Comparison of ENCODE assay signal across 8 cellular contexts in the genomic region with DNA sequence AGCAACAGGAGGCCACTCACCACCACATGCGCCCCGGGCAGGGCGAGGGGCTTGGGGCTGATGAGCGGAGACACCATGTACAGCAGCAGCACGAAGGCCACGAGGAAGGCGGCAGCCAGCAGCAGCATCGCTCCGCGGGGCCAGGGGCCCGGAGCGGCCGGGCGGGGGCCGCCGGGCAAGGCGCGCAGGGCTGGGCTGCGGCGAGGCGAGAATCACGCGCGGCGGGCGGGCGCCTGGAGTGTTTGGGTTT. TPM values are rescaled to one million over a fixed set of nuclear protein-coding genes. Genes with fewer than 3 reads are reported as not detected.
A peak's percentile ranks its signal among the peaks of the same experiment; 100 is the strongest.
DNase-seq lines count a peak whose midpoint lies in the region; ATAC-seq and TF ChIP-seq lines count a peak whose summit lies in the region.

A gene with protein sequence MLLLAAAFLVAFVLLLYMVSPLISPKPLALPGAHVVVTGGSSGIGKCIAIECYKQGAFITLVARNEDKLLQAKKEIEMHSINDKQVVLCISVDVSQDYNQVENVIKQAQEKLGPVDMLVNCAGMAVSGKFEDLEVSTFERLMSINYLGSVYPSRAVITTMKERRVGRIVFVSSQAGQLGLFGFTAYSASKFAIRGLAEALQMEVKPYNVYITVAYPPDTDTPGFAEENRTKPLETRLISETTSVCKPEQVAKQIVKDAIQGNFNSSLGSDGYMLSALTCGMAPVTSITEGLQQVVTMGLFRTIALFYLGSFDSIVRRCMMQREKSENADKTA (minus strand): TSS at position 216 of the 250 bp plus-strand sequence. CDS start 88 bp downstream, at position 128.

- H3K4me3 ChIP-seq in mammary epithelial cell (replicated peaks in 1 of 3; ENCODE audit: insufficient read depth in 1 of 3, low read depth in 2 of 3, low read length in 3 of 3) (peak within 1 kb of the TSS; percentile 72 to 92 (median 87)), right lobe of liver (peak within 1 kb of the TSS; percentile 85 to 90 (median 90)), thymus (ENCODE audit: low read length) (peak within 1 kb of the TSS; percentile 70)

- POLR2A ChIA-PET in activated CD8-positive, alpha-beta memory T cell treated with anti-CD3 and anti-CD28 coated beads for 36 hours (lab: Charles Lee), result interaction anchor here (1.0 to 1.8 kb wide), 5 partner anchors 43 to 652 kb away, joined by 4 to 9 read pairs (median 6); partner anchors contain the start of genes PHLPP1 and VPS4B

- TF ChIP-seq CTCF in mammary epithelial cell (conservative IDR thresholded peaks at IDR 0.05 in 1 of 2, IDR thresholded peaks at IDR 0.05 in 1 of 2; ENCODE audit: extremely low read depth in 1 of 2, insufficient read depth in 1 of 2, low read depth in 1 of 2, low read length in 2 of 2), result no peak
- no peak for TF ChIP-seq CTCF in right lobe of liver (IDR thresholded peaks at IDR 0.05)

- H3K9me3 ChIP-seq in mammary epithelial cell (replicated peaks; ENCODE audit: insufficient read depth, low read length) (peaks cover 3% of the 10 kb centered on the region), right lobe of liver (no peaks in the 10 kb centered on the region), thymus (ENCODE audit: control insufficient read depth) (no peaks in the 10 kb centered on the region)

- in situ Hi-C loops in mammary epithelial cell (cut with MboI; ENCODE audit: low sequenced_read_pairs in 2 of 2), result no loop called here

- H3K9ac ChIP-seq in mammary epithelial cell (ENCODE audit: insufficient read depth, low read length), result peak within 1 kb of the TSS; percentile 91

- dilution Hi-C loops in mammary epithelial cell (cut with HindIII; ENCODE audit: low sequenced_read_pairs), result loop anchor here (5.0 kb wide), 1 partner anchor 40 kb away; no protein-coding TSS in a partner anchor

- WGBS in mammary epithelial cell (ENCODE audit: low coverage, missing lambda C conversion rate), result no CpG with 5 or more reads among the region's 27 CpGs
- WGBS in right lobe of liver (ENCODE audit: insufficient coverage, low coverage, low lambda C conversion rate, missing lambda C conversion rate), result no CpG with 5 or more reads among the region's 27 CpGs
- WGBS in thymus, result 2% methylated on average over 27 of the region's 27 CpGs

- peak within 1 kb of the TSS; percentile 97 for H3K4me2 ChIP-seq in mammary epithelial cell (ENCODE audit: insufficient read depth, low read depth, low read length)

- CTCF ChIA-PET in activated CD8-positive, alpha-beta memory T cell treated with anti-CD3 and anti-CD28 coated beads for 36 hours (lab: Charles Lee), result interaction anchor here (2.2 kb wide), 1 partner anchor 26 kb away, joined by 5 read pairs; no protein-coding TSS in a partner anchor
- CTCF ChIA-PET in mammary epithelial cell (lab: Charles Lee; ENCODE audit: low non-redundant PET), result no interaction called here

- DNase-seq in activated CD8-positive, alpha-beta memory T cell treated with anti-CD3 and anti-CD28 coated beads for 24 hours, result no peak
- no peak for DNase-seq in mammary epithelial cell
- DNase-seq in right lobe of liver, result no peak
- no peak for DNase-seq in NCI-H1105 (lab: John Stamatoyannopoulos, UW)
- DNase-seq in stimulated activated CD4-positive, alpha-beta T cell treated with anti-CD3 and anti-CD28 coated beads, Interleukin-2, amount 100 ng/mL, for 48 hours, result no peak

- H3K27me3 ChIP-seq in mammary epithelial cell (ENCODE audit: insufficient read depth, low read length), result no peaks in the 10 kb centered on the region
- H3K27me3 ChIP-seq in right lobe of liver, result no peaks in the 10 kb centered on the region
- H3K27me3 ChIP-seq in thymus (ENCODE audit: control insufficient read depth, insufficient read depth), result no peaks in the 10 kb centered on the region

- H2AFZ ChIP-seq in mammary epithelial cell (ENCODE audit: low read depth, low read length), result peak within 1 kb of the TSS; percentile 82

- H3K4me1 ChIP-seq in mammary epithelial cell (ENCODE audit: insufficient read depth, low read length), result peaks cover 16% of the 10 kb centered on the region
- peaks cover 0 to 18% (median 0%) of the 10 kb centered on the region in 4 donors for H3K4me1 ChIP-seq in right lobe of liver
- H3K4me1 ChIP-seq in thymus (ENCODE audit: control insufficient read depth, insufficient read depth, low read length), result peaks cover 11% of the 10 kb centered on the region

- H3K27ac ChIP-seq in mammary epithelial cell (ENCODE audit: insufficient read depth, low read depth, low read length) (peak within 1 kb of the TSS; percentile 81), right lobe of liver (peak within 1 kb of the TSS; percentile 89 to 97 (median 94)), thymus (ENCODE audit: low read depth) (peak within 1 kb of the TSS; percentile 93)

- ATAC-seq in right lobe of liver, result no peak
- ATAC-seq in HG02759 (IDR thresholded peaks at IDR 0.05; ENCODE audit: unreplicated experiment), result no peak

- BruUV-seq in mammary epithelial cell (replicated peaks; lab: Mats Ljungman, UMichigan), result no TSS peak

- H4K20me1 ChIP-seq in mammary epithelial cell (ENCODE audit: insufficient read depth, low read length), result no peaks in the 10 kb centered on the region

- peaks cover 51% of the 10 kb centered on the region for H3K79me2 ChIP-seq in mammary epithelial cell (ENCODE audit: insufficient read depth, low read length)

- H3K36me3 ChIP-seq in mammary epithelial cell (ENCODE audit: insufficient read depth, low read length), result peaks cover 2% of the 10 kb centered on the region
- H3K36me3 ChIP-seq in right lobe of liver, result peaks cover 0 to 7% (median 2%) of the 10 kb centered on the region in 4 donors
- H3K36me3 ChIP-seq in thymus (ENCODE audit: control insufficient read depth, insufficient read depth), result peaks cover 5% of the 10 kb centered on the region

- no peak for TF ChIP-seq POLR2A in right lobe of liver (IDR thresholded peaks at IDR 0.05)

- intact Hi-C loops in mammary epithelial cell (cut with micrococcal nuclease) (loop anchor here (1.0 to 2.0 kb wide), 4 partner anchors 21 to 110 kb away; partner anchors contain the start of genes SERPINB5 and VPS4B), right lobe of liver (cut with DNase I) (loop anchor here in 1 of 2 donors (10.0 kb wide), 1 partner anchor 58 kb away; the partner anchor contains the start of gene VPS4B)

RNA-seq across cellular contexts. Expression of the gene that starts here (rescaled TPM):
- total RNA-seq in activated CD8-positive, alpha-beta memory T cell treated with anti-CD3 and anti-CD28 coated beads for 36 hours, result 10 to 100 TPM; 63.5 to 66.7 TPM
- total RNA-seq in mammary epithelial cell (100 to 1,000 TPM in 1 of 2 donors, 10 to 100 TPM in 1; 65.7 to 101 TPM), right lobe of liver (10 to 100 TPM; 32.3 to 67.1 (median 56.1) TPM)
- polyA plus RNA-seq in mammary epithelial cell (61.5 TPM), thymus (28.0 TPM)
- 126 TPM for polyA minus RNA-seq in mammary epithelial cell
